In genomic region chr4:89158884-89159503, GRCh38 we compare ENCODE assay signal across 8 cellular contexts. TPM values are rescaled to one million over a fixed set of nuclear protein-coding genes. Genes with fewer than 3 reads are reported as not detected.
DNase-seq lines count a peak whose midpoint lies in the region; ATAC-seq and TF ChIP-seq lines count a peak whose summit lies in the region.

No MANE protein-coding gene starts in this region.

- no peak overlapping the region for H3K18ac ChIP-seq in IMR-90 (ENCODE audit: low read depth, low read length)

- H2BK20ac ChIP-seq in IMR-90 (ENCODE audit: low read depth, low read length): no peak overlapping the region

- H4K5ac ChIP-seq in IMR-90 (ENCODE audit: low read depth, low read length): no peak overlapping the region

- DNase-seq in Ammon's horn (ENCODE audit: low spot score) (peak; percentile 71), IMR-90 (peak; percentile 43), RWPE2 (ENCODE audit: low spot score) (no peak), fibroblast of lung (ENCODE audit: low read depth in 2 of 2) (peak; percentile 36 to 75), T1000 (lab: John Stamatoyannopoulos, UW) (no peak)
- DNase-seq in stimulated activated CD4-positive, alpha-beta T cell treated with anti-CD3 and anti-CD28 coated beads, Interleukin-4, amount 100 ng/mL, for 1 hour: no peak

- no peak overlapping the region for H2AK5ac ChIP-seq in IMR-90 (ENCODE audit: low read depth, low read length)

- H3K27me3 ChIP-seq in IMR-90 (ENCODE audit: control insufficient read depth, insufficient read depth, low read length) (peaks cover 7% of the 10 kb centered on the region), RWPE2 (ENCODE audit: insufficient read depth, poor library complexity, severe bottlenecking) (no peaks in the 10 kb centered on the region), fibroblast of lung (ENCODE audit: control insufficient read depth, insufficient read depth, low read length) (peaks cover 4% of the 10 kb centered on the region), neutrophil (no peaks in the 10 kb centered on the region)

- H2AK9ac ChIP-seq in IMR-90 (replicated peaks; ENCODE audit: low read depth, low read length, poor library complexity): no peak overlapping the region

- H3K36me3 ChIP-seq in IMR-90 (ENCODE audit: control insufficient read depth, insufficient read depth, low read length) (no peaks in the 10 kb centered on the region), RWPE2 (ENCODE audit: low read depth) (no peaks in the 10 kb centered on the region), fibroblast of lung (ENCODE audit: control insufficient read depth, insufficient read depth, low read length) (no peaks in the 10 kb centered on the region), neutrophil (no peaks in the 10 kb centered on the region)

- dilution Hi-C loops in IMR-90 (cut with HindIII; ENCODE audit: low sequenced_read_pairs, unreplicated experiment): no loop called here

- H4K91ac ChIP-seq in IMR-90 (ENCODE audit: insufficient read depth, low read depth, low read length): no peak overlapping the region

- H3K4me2 ChIP-seq in IMR-90 (ENCODE audit: low read depth, low read length) (no peak overlapping the region), fibroblast of lung (ENCODE audit: extremely low read depth, insufficient read depth, low read length) (no peak overlapping the region)

- no peak overlapping the region for H3K4ac ChIP-seq in IMR-90 (ENCODE audit: low read depth, low read length)

- BruUV-seq in IMR-90 (replicated peaks; lab: Mats Ljungman, UMichigan): no TSS peak

- H3K79me2 ChIP-seq in fibroblast of lung (ENCODE audit: control insufficient read depth, insufficient read depth, low read length): no peaks in the 10 kb centered on the region

- CTCF ChIA-PET in IMR-90 (lab: Yijun Ruan, JAX): interaction anchor here (0.8 to 1.2 kb wide), 2 partner anchors 276 to 340 kb away, joined by 3 read pairs; no protein-coding TSS in a partner anchor

- in situ Hi-C loops in IMR-90 (cut with MboI; ENCODE audit: low sequenced_read_pairs): no loop called here

- no peaks in the 10 kb centered on the region for H4K20me1 ChIP-seq in IMR-90 (ENCODE audit: insufficient read depth, low read length)
- no peaks in the 10 kb centered on the region for H4K20me1 ChIP-seq in fibroblast of lung (ENCODE audit: control insufficient read depth, extremely low read depth, insufficient read depth, low read length)

- H2BK120ac ChIP-seq in IMR-90 (ENCODE audit: low read depth, low read length): no peak overlapping the region

- H3K4me1 ChIP-seq in IMR-90 (ENCODE audit: control insufficient read depth, insufficient read depth, low read length) (no peaks in the 10 kb centered on the region), RWPE2 (ENCODE audit: insufficient read depth, poor library complexity, severe bottlenecking) (no peaks in the 10 kb centered on the region), fibroblast of lung (ENCODE audit: control insufficient read depth, extremely low read depth, insufficient read depth, low read length) (no peaks in the 10 kb centered on the region), neutrophil (ENCODE audit: control insufficient read depth in 1 of 2, insufficient read depth in 1 of 2, low read depth in 1 of 2, low read length in 1 of 2) (no peaks in the 10 kb centered on the region)

- no peaks in the 10 kb centered on the region for H3K9me1 ChIP-seq in IMR-90 (ENCODE audit: insufficient read depth, low read length)

- intact Hi-C loops in IMR-90 (cut with micrococcal nuclease): loop anchor here (2.0 to 10.0 kb wide), 2 partner anchors 276 to 746 kb away; no protein-coding TSS in a partner anchor

- POLR2A ChIA-PET in IMR-90 (lab: Charles Lee; ENCODE audit: unreplicated experiment): no interaction called here

- WGBS in IMR-90 (ENCODE audit: extremely low coverage in 2 of 2, insufficient read length in 1 of 2), 2 experiments: no CpG with 5 or more reads among the region's 2 CpGs

- H3K27ac ChIP-seq in IMR-90 (ENCODE audit: insufficient read depth, low read length) (no peak overlapping the region), RWPE2 (ENCODE audit: poor library complexity, severe bottlenecking) (no peak overlapping the region), fibroblast of lung (ENCODE audit: insufficient read depth, low read length) (no peak overlapping the region), neutrophil (no peak overlapping the region)

- ATAC-seq in GM18505 (IDR thresholded peaks at IDR 0.05; ENCODE audit: unreplicated experiment): peak; percentile 64
- peak; percentile 88 for ATAC-seq in IMR-90 (ENCODE audit: low read depth)
- peak; percentile 52; the same call in 2 of the 3 replicates for ATAC-seq in RWPE2 (ENCODE audit: low read depth)

- no peak overlapping the region for H3K56ac ChIP-seq in IMR-90 (ENCODE audit: extremely low read depth, insufficient read depth, low read length)

- H3K79me1 ChIP-seq in IMR-90 (ENCODE audit: low read depth in 1 of 2, low read length in 2 of 2): no peaks in the 10 kb centered on the region

- H4K8ac ChIP-seq in IMR-90 (ENCODE audit: low read depth in 2 of 2, low read length in 2 of 2): no peak overlapping the region

- H3K9me3 ChIP-seq in IMR-90 (ENCODE audit: control insufficient read depth, insufficient read depth, low read length): no peaks in the 10 kb centered on the region
- no peaks in the 10 kb centered on the region for H3K9me3 ChIP-seq in RWPE2 (ENCODE audit: severe bottlenecking)
- H3K9me3 ChIP-seq in fibroblast of lung (ENCODE audit: control insufficient read depth, insufficient read depth, low read depth, low read length): no peaks in the 10 kb centered on the region
- H3K9me3 ChIP-seq in neutrophil: no peaks in the 10 kb centered on the region

- peak; percentile 68 for TF ChIP-seq CTCF in IMR-90 (conservative IDR thresholded peaks at IDR 0.05; ENCODE audit: low read depth, low read length)
- peak; percentile 88 for TF ChIP-seq CTCF in RWPE2 (IDR thresholded peaks at IDR 0.05; ENCODE audit: poor library complexity, severe bottlenecking)
- peak; percentile 58 to 78 for TF ChIP-seq CTCF in fibroblast of lung (conservative IDR thresholded peaks at IDR 0.05 in 1 of 2, IDR thresholded peaks at IDR 0.05 in 1 of 2; ENCODE audit: low read depth in 1 of 2, low read length in 2 of 2)
- peak; percentile 20 for TF ChIP-seq CTCF in neutrophil (IDR thresholded peaks at IDR 0.05)

- H3K9ac ChIP-seq in IMR-90 (ENCODE audit: low read depth, low read length) (no peak overlapping the region), fibroblast of lung (ENCODE audit: insufficient read depth, low read length) (no peak overlapping the region)

- TF ChIP-seq POLR2A in GM18505 (IDR thresholded peaks at IDR 0.05; ENCODE audit: borderline replicate concordance, extremely low read depth, insufficient read depth, insufficient read length) (no peak), IMR-90 (IDR thresholded peaks at IDR 0.05; ENCODE audit: low read depth, low read length) (no peak)

- H2AFZ ChIP-seq in IMR-90 (replicated peaks; ENCODE audit: low read length, poor library complexity) (no peak overlapping the region), fibroblast of lung (ENCODE audit: low read length) (peak overlapping the region; percentile 73)

- H2BK5ac ChIP-seq in IMR-90 (ENCODE audit: low read depth, low read length, poor library complexity, severe bottlenecking): no peak overlapping the region

- H3K23ac ChIP-seq in IMR-90 (ENCODE audit: low read depth, low read length): no peak overlapping the region

- TF ChIP-seq RAD21 in IMR-90 (IDR thresholded peaks at IDR 0.05; ENCODE audit: low read length): peak; percentile 58

- no peak overlapping the region for H3K14ac ChIP-seq in IMR-90 (replicated peaks; ENCODE audit: low read depth, low read length)

- H2BK15ac ChIP-seq in IMR-90 (ENCODE audit: low read depth, low read length): no peak overlapping the region

- H3K4me3 ChIP-seq in IMR-90 (ENCODE audit: insufficient read depth, low read depth, low read length) (no peak overlapping the region), RWPE2 (ENCODE audit: severe bottlenecking) (no peak overlapping the region), fibroblast of lung (replicated peaks in 1 of 4; ENCODE audit: control extremely low read depth in 1 of 4, insufficient read depth in 1 of 4, low read depth in 3 of 4, low read length in 4 of 4) (no peak overlapping the region), neutrophil (ENCODE audit: low read depth in 1 of 2, low read length in 1 of 2) (no peak overlapping the region)

TF ChIP-seq in IMR-90, 13 proteins besides CTCF, POLR2A, EP300 and RAD21:
- TF ChIP-seq ELK1 (IDR thresholded peaks at IDR 0.05; ENCODE audit: borderline replicate concordance, low read depth, low read length): no peak
- no peak for TF ChIP-seq MXI1 (IDR thresholded peaks at IDR 0.05; ENCODE audit: borderline replicate concordance, low read depth, low read length)
- no peak for TF ChIP-seq CHD1 (IDR thresholded peaks at IDR 0.05; ENCODE audit: low read depth, low read length)
- TF ChIP-seq NFE2L2 (IDR thresholded peaks at IDR 0.05; ENCODE audit: low read depth, low read length): no peak
- TF ChIP-seq SMC3 (IDR thresholded peaks at IDR 0.05; ENCODE audit: low read depth, low read length): peak; percentile 46
- TF ChIP-seq CEBPB (IDR thresholded peaks at IDR 0.05; ENCODE audit: low read depth, low read length): peak; percentile 16; the same call in 1 of the 2 replicates

RNA-seq across cellular contexts. Expression of gene TIGD2, which starts 47.7 kb away (rescaled TPM):
- 12.4 and 16.4 TPM in 2 replicates for total RNA-seq in IMR-90 (2012; rRNA removed)
- 3.9 and 5.6 TPM in 2 replicates for polyA plus RNA-seq in IMR-90 (2012; rRNA removed)
- polyA plus RNA-seq in IMR-90 (2012; cell fraction: cytosol; rRNA removed): 1.1 and 1.7 TPM in 2 replicates
- 1.4 and 2.4 TPM in 2 replicates for polyA plus RNA-seq in IMR-90 (2012; cell fraction: nucleus; rRNA removed; ENCODE audit: low replicate concordance)
- total RNA-seq in fibroblast of lung: 11.0 and 11.7 TPM in 2 replicates
- polyA plus RNA-seq in fibroblast of lung: 4.5 and 6.1 TPM in 2 replicates
- polyA plus RNA-seq in fibroblast of lung (2012): 4.4 and 5.9 TPM in 2 replicates
- polyA minus RNA-seq in fibroblast of lung (ENCODE audit: low replicate concordance): 0.22 and 1.1 TPM in 2 replicates

Comparison
In these comparisons a context has a peak if more than half of its experiments do, and no peak if none do; other contexts are left out.
1. DNase-seq: peak in Ammon's horn (single experiment), IMR-90 (single experiment) and fibroblast of lung (2 of 2); none in RWPE2 (single experiment), stimulated activated CD4-positive, alpha-beta T cell treated with anti-CD3 and anti-CD28 coated beads, Interleukin-4, amount 100 ng/mL, for 1 hour (single experiment) and T1000 (single experiment).
2. CTCF ChIP-seq: peak in every context shown above with its lines; median percentile 88 in RWPE2; 68 in IMR-90; 68 in fibroblast of lung; 20 in neutrophil.
3. Peak in every context shown above with its lines, with median percentiles within 50 percentile points of each other: ATAC-seq.